8 cellular contexts compared by ENCODE assay signal in genomic region chr4:14168919-14169318, GRCh38.
DNase-seq lines count a peak whose midpoint lies in the region; ATAC-seq lines count a peak whose summit lies in the region.

No MANE protein-coding gene starts in this region.

- no peaks in the 10 kb centered on the region for H3K36me3 ChIP-seq in H7 (replicated peaks; ENCODE audit: control insufficient read depth, insufficient read depth, low read length)

- intact Hi-C loops in left ventricle myocardium superior (cut with micrococcal nuclease) = no loop called here

- peak; percentile 78 for ATAC-seq in GM18907 (IDR thresholded peaks at IDR 0.05; ENCODE audit: unreplicated experiment)
- peak; percentile 68 for ATAC-seq in HG03196 (IDR thresholded peaks at IDR 0.05; ENCODE audit: unreplicated experiment)
- ATAC-seq in left ventricle myocardium superior = peak; percentile 37

- DNase-seq in ACHN = peak; percentile 85
- peak; percentile 40 for DNase-seq in RKO (ENCODE audit: low spot score)
- DNase-seq in left ventricle myocardium superior = peak; percentile 36
- DNase-seq in HuH-7 (ENCODE audit: low spot score) = no peak
- DNase-seq in H7 = no peak
- no peak for DNase-seq in T-helper 2 cell

- H3K4me3 ChIP-seq in H7 (ENCODE audit: insufficient read depth, low read depth, low read length) = no peak overlapping the region

- no peaks in the 10 kb centered on the region for H3K27me3 ChIP-seq in H7 (ENCODE audit: control insufficient read depth, insufficient read depth, low read length)

- in situ Hi-C loops in ACHN (cut with HindIII; ENCODE audit: low pct_ligation_motif_present, low pct_unique_long_range_greater_than_20kb, low sequenced_read_pairs) = no loop called here

Comparison
In these comparisons a context has a peak if more than half of its experiments do, and no peak if none do; other contexts are left out.
1. DNase-seq: peak in ACHN (single experiment), RKO (single experiment) and left ventricle myocardium superior (single experiment); none in HuH-7 (single experiment), H7 (single experiment) and T-helper 2 cell (0 of 5).
2. Peak in every context shown above with its lines, with median percentiles within 50 percentile points of each other: ATAC-seq.